Comparison of ENCODE assay signal across 8 cellular contexts in the genomic region with DNA sequence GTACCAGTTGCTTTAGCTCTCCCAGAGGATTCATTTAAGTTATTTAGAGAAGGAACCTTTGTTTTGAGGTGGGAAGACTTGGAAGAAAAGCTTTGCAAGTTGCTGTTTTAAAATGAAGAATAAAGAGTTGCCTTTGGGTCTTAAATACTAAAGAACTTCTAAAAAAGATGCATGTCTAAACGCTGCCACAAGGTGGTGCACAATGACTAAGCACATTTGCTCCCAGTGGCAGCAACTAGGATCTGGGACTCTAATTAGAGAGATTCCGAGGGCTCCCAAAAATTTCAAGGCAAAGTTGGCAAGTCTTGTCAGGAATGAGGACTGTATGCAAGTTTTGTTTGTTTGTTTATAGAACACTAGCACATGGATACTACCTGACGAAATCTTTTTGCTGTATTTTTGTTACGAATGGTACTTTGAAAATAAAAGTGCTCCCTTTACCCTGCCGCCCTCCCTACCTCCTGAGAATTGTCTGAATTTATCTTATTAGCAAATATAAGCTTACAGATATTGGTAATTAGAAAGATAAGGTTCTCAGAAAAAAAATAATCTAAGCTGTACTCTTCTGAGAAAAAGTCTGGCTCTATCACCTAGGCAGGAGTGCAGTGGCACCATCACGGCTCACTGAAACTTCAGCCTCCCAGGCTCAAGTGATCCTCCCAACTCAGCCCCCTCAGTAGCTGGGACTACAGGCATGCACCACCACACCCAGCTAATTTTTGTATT.
A peak's percentile ranks its signal among the peaks of the same experiment; 100 is the strongest.
DNase-seq lines count a peak whose midpoint lies in the region; ATAC-seq and TF ChIP-seq lines count a peak whose summit lies in the region.

No MANE protein-coding gene starts in this region.

- H3K27ac Mint-ChIP-seq in type B pancreatic cell, result no peak overlapping the region

- DNase-seq in 8988T (peak; percentile 10), NCI-H82 treated with DMSO at 0.1 percent for 48 hours (lab: John Stamatoyannopoulos, UW; ENCODE audit: unreplicated experiment) (peak; percentile 68), fibroblast of the aortic adventitia (ENCODE audit: low read depth) (peak; percentile 90), type B pancreatic cell (ENCODE audit: extremely low spot score, unreplicated experiment) (no peak)
- peak; percentile 54 for DNase-seq in activated CD8-positive, alpha-beta memory T cell treated with anti-CD3 and anti-CD28 coated beads, Interleukin-2, amount 50 U/mL, for 48 hours

- H3K4me3 ChIP-seq in fibroblast of the aortic adventitia (ENCODE audit: low read depth, low read length) (no peak overlapping the region), neutrophil (ENCODE audit: low read depth in 1 of 2, low read length in 1 of 2) (no peak overlapping the region)

- no peak overlapping the region for H3K4me3 Mint-ChIP-seq in type B pancreatic cell

- no peaks in the 10 kb centered on the region for H3K4me1 ChIP-seq in neutrophil (ENCODE audit: control insufficient read depth in 1 of 2, insufficient read depth in 1 of 2, low read depth in 1 of 2, low read length in 1 of 2)

- no peaks in the 10 kb centered on the region for H3K9me3 Mint-ChIP-seq in type B pancreatic cell

- H3K36me3 Mint-ChIP-seq in type B pancreatic cell, result peaks cover 4% of the 10 kb centered on the region

- no peaks in the 10 kb centered on the region for H3K27me3 ChIP-seq in neutrophil

- no peaks in the 10 kb centered on the region for H3K27me3 Mint-ChIP-seq in type B pancreatic cell

- TF ChIP-seq CTCF in GM12801 (IDR thresholded peaks at IDR 0.05; ENCODE audit: extremely low read depth, insufficient read length) (peak; percentile 34), fibroblast of the aortic adventitia (IDR thresholded peaks at IDR 0.05; ENCODE audit: insufficient read depth, low read length) (peak; percentile 78), neutrophil (IDR thresholded peaks at IDR 0.05) (peak; percentile 10), type B pancreatic cell (conservative IDR thresholded peaks at IDR 0.05) (peak; percentile 93)

- H3K4me1 Mint-ChIP-seq in type B pancreatic cell (ENCODE audit: unreplicated experiment), result no peaks in the 10 kb centered on the region

- no peaks in the 10 kb centered on the region for H3K9me3 ChIP-seq in neutrophil

- peak; percentile 69 for ATAC-seq in HG03460 (IDR thresholded peaks at IDR 0.05; ENCODE audit: unreplicated experiment)

- no peaks in the 10 kb centered on the region for H3K36me3 ChIP-seq in neutrophil

- no peak overlapping the region for H3K27ac ChIP-seq in neutrophil

Comparison
In these comparisons a context has a peak if more than half of its experiments do, and no peak if none do; other contexts are left out.
1. CTCF ChIP-seq: peak in every context shown above with its lines; median percentile 93 in type B pancreatic cell; 78 in fibroblast of the aortic adventitia; 34 in GM12801; 10 in neutrophil.